ENCODE assay signal across 14 cellular contexts in genomic region chr6:98747246-98747645, GRCh38.
DNase-seq lines count a peak whose midpoint lies in the region; ATAC-seq and TF ChIP-seq lines count a peak whose summit lies in the region.
"Had no signal": no experiment of that assay in that cellular context is flagged by ENCODE, and none has a peak within 500 bp of the region (broad histone marks: within the 10 kb centered on the region; RNA-seq: fewer than 3 reads in every experiment).

No MANE protein-coding gene starts in this region.

- ATAC-seq in GM23338 (no peak), GM19397 (IDR thresholded peaks at IDR 0.05; ENCODE audit: unreplicated experiment) (no peak)
- ATAC-seq: HCT116 had no signal

- H3K9me3 ChIP-seq in neural progenitor cell (ENCODE audit: low read depth) (no peaks in the 10 kb centered on the region), smooth muscle cell (replicated peaks; ENCODE audit: low read depth) (no peaks in the 10 kb centered on the region)
- H3K9me3 ChIP-seq: BE2C had no signal

- 0 out of 2 replicates have a peak overlapping the region, but pooled peaks have one; percentile 3 for H2AFZ ChIP-seq in GM23338
- peak overlapping the region; percentile 18 for H2AFZ ChIP-seq in neural progenitor cell (replicated peaks)
- H2AFZ ChIP-seq in smooth muscle cell (ENCODE audit: low read depth) = peak overlapping the region; percentile 23

- no peaks in the 10 kb centered on the region for H3F3A ChIP-seq in GM23338 (replicated peaks; ENCODE audit: low read depth)
- no peaks in the 10 kb centered on the region for H3F3A ChIP-seq in neural progenitor cell (ENCODE audit: low read depth)
- no peaks in the 10 kb centered on the region for H3F3A ChIP-seq in smooth muscle cell (ENCODE audit: low read depth)

- no peak overlapping the region for H3K4me3 ChIP-seq in GM23338
- H3K4me3 ChIP-seq in neural progenitor cell = no peak overlapping the region
- no peak overlapping the region for H3K4me3 ChIP-seq in smooth muscle cell

- no peaks in the 10 kb centered on the region for H4K20me1 ChIP-seq in GM23338 (replicated peaks; ENCODE audit: insufficient read depth)
- no peaks in the 10 kb centered on the region for H4K20me1 ChIP-seq in neural progenitor cell (ENCODE audit: low read depth)
- H4K20me1 ChIP-seq in smooth muscle cell (ENCODE audit: low read depth) = no peaks in the 10 kb centered on the region

- WGBS in smooth muscle cell (ENCODE audit: low lambda C conversion rate) = 69% methylated on average over 1 of the region's 1 CpG

- H3K27ac ChIP-seq in GM23338 (ENCODE audit: low read depth) (no peak overlapping the region), neural progenitor cell (no peak overlapping the region), smooth muscle cell (ENCODE audit: low read depth) (peak overlapping the region; percentile 57)
- H3K27ac ChIP-seq: C4-2B had no signal

- no peaks in the 10 kb centered on the region for H3K79me2 ChIP-seq in GM23338 (replicated peaks; ENCODE audit: insufficient read depth)
- H3K79me2 ChIP-seq in neural progenitor cell (ENCODE audit: low read depth) = no peaks in the 10 kb centered on the region
- H3K79me2 ChIP-seq in smooth muscle cell (ENCODE audit: low read depth) = no peaks in the 10 kb centered on the region

- H3K27me3 Mint-ChIP-seq in GM23338 (ENCODE audit: insufficient read depth, low read depth, poor library complexity) = peaks cover 2% of the 10 kb centered on the region
- peaks cover 3% of the 10 kb centered on the region for H3K27me3 Mint-ChIP-seq in neural progenitor cell (ENCODE audit: insufficient read depth, low read depth)
- H3K27me3 Mint-ChIP-seq: IgD-negative memory B cell had no signal

- H3K36me3 ChIP-seq in GM23338 (ENCODE audit: insufficient read depth) (no peaks in the 10 kb centered on the region), neural progenitor cell (peaks cover 3% of the 10 kb centered on the region), smooth muscle cell (ENCODE audit: low read depth) (no peaks in the 10 kb centered on the region)
- H3K36me3 ChIP-seq: BE2C had no signal

- DNase-seq in GM23338 (ENCODE audit: low spot score) (no peak), foreskin melanocyte (peak; percentile 80), neural progenitor cell (ENCODE audit: low spot score) (no peak), smooth muscle cell (lab: John Stamatoyannopoulos, UW; ENCODE audit: unreplicated experiment) (no peak), NCI-H446 treated with DMSO at 0.1 percent for 48 hours (lab: John Stamatoyannopoulos, UW) (no peak), cortex of kidney (lab: John Stamatoyannopoulos, UW) (no peak)
- DNase-seq: BE2C; CD4-positive, alpha-beta memory T cell; COR-L47; GF-D8 had no signal

- no peaks in the 10 kb centered on the region; the same call in 2 of the 3 replicates for H3K9me3 Mint-ChIP-seq in GM23338
- peaks cover 15% of the 10 kb centered on the region for H3K9me3 Mint-ChIP-seq in neural progenitor cell

- H3K4me3 Mint-ChIP-seq in GM23338 (no peak overlapping the region), neural progenitor cell (no peak overlapping the region)
- H3K4me3 Mint-ChIP-seq: CD4-positive, alpha-beta memory T cell; IgD-negative memory B cell had no signal

- H3K27me3 ChIP-seq in GM23338 (ENCODE audit: insufficient read depth) = no peaks in the 10 kb centered on the region
- no peaks in the 10 kb centered on the region for H3K27me3 ChIP-seq in neural progenitor cell
- no peaks in the 10 kb centered on the region for H3K27me3 ChIP-seq in smooth muscle cell (ENCODE audit: low read depth)
- H3K27me3 ChIP-seq: BE2C had no signal

- H3K4me2 ChIP-seq in GM23338 (no peak overlapping the region), neural progenitor cell (no peak overlapping the region), smooth muscle cell (peak overlapping the region; percentile 42)

- TF ChIP-seq CTCF in GM23338 (conservative IDR thresholded peaks at IDR 0.05; ENCODE audit: low read depth in 2 of 2) (no peak), neural progenitor cell (IDR thresholded peaks at IDR 0.05) (no peak), smooth muscle cell (IDR thresholded peaks at IDR 0.05; ENCODE audit: borderline replicate concordance, insufficient read depth, poor library complexity, severe bottlenecking) (no peak)

- no peak overlapping the region for H3K9ac ChIP-seq in neural progenitor cell
- no peak overlapping the region for H3K9ac ChIP-seq in smooth muscle cell (ENCODE audit: low read depth)

- H3K4me1 ChIP-seq in GM23338 (ENCODE audit: insufficient read depth) (peaks cover 4% of the 10 kb centered on the region), neural progenitor cell (no peaks in the 10 kb centered on the region), smooth muscle cell (ENCODE audit: low read depth) (no peaks in the 10 kb centered on the region)
- H3K4me1 ChIP-seq: BE2C had no signal

- H3K27ac Mint-ChIP-seq in GM23338 (no peak overlapping the region), neural progenitor cell (no peak overlapping the region)
- H3K27ac Mint-ChIP-seq: IgD-negative memory B cell had no signal

- peaks cover 3% of the 10 kb centered on the region; the same call in 2 of the 3 replicates for H3K4me1 Mint-ChIP-seq in GM23338
- peaks cover 5% of the 10 kb centered on the region for H3K4me1 Mint-ChIP-seq in neural progenitor cell
- H3K4me1 Mint-ChIP-seq: CD4-positive, alpha-beta memory T cell; IgD-negative memory B cell had no signal

- peaks cover 6% of the 10 kb centered on the region for H3K9me2 ChIP-seq in GM23338 (ENCODE audit: insufficient read depth)

- H3K36me3 Mint-ChIP-seq in GM23338 (ENCODE audit: low read depth) (no peaks in the 10 kb centered on the region), neural progenitor cell (no peaks in the 10 kb centered on the region)
- H3K36me3 Mint-ChIP-seq: CD4-positive, alpha-beta memory T cell; IgD-negative memory B cell had no signal

TF ChIP-seq in GM23338, 12 proteins besides CTCF, POLR2A, EP300 and RAD21 (continues in another document):
- no peak for TF ChIP-seq ZNF462 (CRISPR knock-in tag; IDR thresholded peaks at IDR 0.05)
- TF ChIP-seq POLR2AphosphoS5 (IDR thresholded peaks at IDR 0.05; ENCODE audit: low read depth) = no peak
